ENCODE assay signal across 8 cellular contexts in genomic region chr12:109880049-109880931, GRCh38. TPM values are rescaled to one million over a fixed set of nuclear protein-coding genes. Genes with fewer than 3 reads are reported as not detected.
DNase-seq lines count a peak whose midpoint lies in the region; ATAC-seq, FAIRE-seq and TF ChIP-seq lines count a peak whose summit lies in the region.

Gene GLTP (minus strand): TSS chr12:109880541. CDS start chr12:109880374, 167 bp downstream.

- H3K27me3 ChIP-seq in right cardiac atrium (ENCODE audit: control insufficient read depth, insufficient read depth) (no peaks in the 10 kb centered on the region), rectal smooth muscle tissue (ENCODE audit: control insufficient read depth, insufficient read depth, low read length) (no peaks in the 10 kb centered on the region), vagina (no peaks in the 10 kb centered on the region)

- TF ChIP-seq CTCF in vagina (IDR thresholded peaks at IDR 0.05), result no peak

- WGBS in right cardiac atrium, result under 1% methylated on average over 92 of the region's 92 CpGs

- peak; percentile 84 for FAIRE-seq in GM12891 (lab: Jason Lieb, UNC)

- ATAC-seq in HG02759 (IDR thresholded peaks at IDR 0.05; ENCODE audit: unreplicated experiment) (peak; percentile 95), right cardiac atrium (peak; percentile 97)

- H3K9ac ChIP-seq in rectal smooth muscle tissue (ENCODE audit: low read length), result peak within 1 kb of the TSS; percentile 78

- intact Hi-C loops in right cardiac atrium (cut with DNase I) (loop anchor here in 3 of 4 donors (2.0 to 10.0 kb wide), 2 partner anchors 75 kb away; no protein-coding TSS in a partner anchor), vagina (cut with DNase I) (no loop called here)

- peak within 1 kb of the TSS; percentile 96 for H3K27ac ChIP-seq in angular gyrus (ENCODE audit: low read depth, low read length)
- peak within 1 kb of the TSS; percentile 37 for H3K27ac ChIP-seq in right cardiac atrium (ENCODE audit: low read length)
- H3K27ac ChIP-seq in rectal smooth muscle tissue (ENCODE audit: low read depth, low read length), result peak within 1 kb of the TSS; percentile 45
- peak within 1 kb of the TSS; percentile 89 for H3K27ac ChIP-seq in vagina

- H3K4me1 ChIP-seq in right cardiac atrium (ENCODE audit: control insufficient read depth, insufficient read depth, low read length), result peaks cover 10% of the 10 kb centered on the region
- peaks cover 8% of the 10 kb centered on the region for H3K4me1 ChIP-seq in rectal smooth muscle tissue (ENCODE audit: control insufficient read depth, insufficient read depth, low read length)
- peaks cover 47% of the 10 kb centered on the region for H3K4me1 ChIP-seq in vagina

- no peaks in the 10 kb centered on the region for H3K36me3 ChIP-seq in rectal smooth muscle tissue (ENCODE audit: control insufficient read depth, insufficient read depth, low read length)
- no peaks in the 10 kb centered on the region for H3K36me3 ChIP-seq in vagina

- DNase-seq in GM12891 (ENCODE audit: insufficient read length, low spot score) (peak; percentile 97), NCI-H1417 treated with DMSO at 0.1 percent for 48 hours (lab: John Stamatoyannopoulos, UW) (peak; percentile 60), T-helper 2 cell (peak; percentile 80 to 94 (median 86)), right cardiac atrium (peak; percentile 86 to 95 (median 95)), vagina (ENCODE audit: extremely low spot score in 2 of 2) (no peak)

- H3K9me3 ChIP-seq in right cardiac atrium (ENCODE audit: control insufficient read depth, low read length) (no peaks in the 10 kb centered on the region), vagina (no peaks in the 10 kb centered on the region)

- TF ChIP-seq POLR2A in GM12891 (IDR thresholded peaks at IDR 0.05; ENCODE audit: low read depth, low read length) (no peak), vagina (IDR thresholded peaks at IDR 0.05) (peak in 1 of 2 donors; percentile 45)

- H3K4me3 ChIP-seq in right cardiac atrium (ENCODE audit: low read length) (peak within 1 kb of the TSS; percentile 66), rectal smooth muscle tissue (ENCODE audit: low read length) (peak within 1 kb of the TSS; percentile 99), vagina (peak within 1 kb of the TSS; percentile 89 to 94)

TF ChIP-seq in GM12891, 5 proteins besides CTCF, POLR2A, EP300 and RAD21:
- no peak for TF ChIP-seq POLR2AphosphoS5 (IDR thresholded peaks at IDR 0.05; ENCODE audit: low read depth, low read length)
- peak; percentile 50; the same call in 1 of the 2 replicates for TF ChIP-seq SPI1 (IDR thresholded peaks at IDR 0.05; ENCODE audit: low read depth, low read length)
- TF ChIP-seq TAF1 (IDR thresholded peaks at IDR 0.05; ENCODE audit: low read depth, low read length), result no peak
- TF ChIP-seq POU2F2 (IDR thresholded peaks at IDR 0.05; ENCODE audit: low read depth, low read length), result no peak
- TF ChIP-seq PAX5 (IDR thresholded peaks at IDR 0.05; ENCODE audit: insufficient read depth, low read length, severe bottlenecking), result peak; percentile 16

RNA-seq across cellular contexts. Expression of gene GLTP, which starts in this region (rescaled TPM):
- 10.7 TPM for polyA plus RNA-seq in GM12891 (2012; ENCODE audit: low read depth, missing spikeins)
- total RNA-seq in right cardiac atrium (10 to 100 TPM; 20.5 to 26.8 (median 22.3) TPM), vagina (158 TPM)
- polyA plus RNA-seq in right cardiac atrium, result 20.7 TPM

Comparison
In these comparisons a context has a peak if more than half of its experiments do, and no peak if none do; other contexts are left out.
1. DNase-seq: peak in GM12891 (single experiment), NCI-H1417 treated with DMSO at 0.1 percent for 48 hours (single experiment), T-helper 2 cell (5 of 5) and right cardiac atrium (3 of 3); none in vagina (0 of 2).
2. H3K27ac ChIP-seq: peak in every context shown above with its lines; median percentile 96 in angular gyrus; 89 in vagina; 45 in rectal smooth muscle tissue; 37 in right cardiac atrium.
3. Peak in every context shown above with its lines, with median percentiles within 50 percentile points of each other: H3K4me3 ChIP-seq.